In the genomic region with DNA sequence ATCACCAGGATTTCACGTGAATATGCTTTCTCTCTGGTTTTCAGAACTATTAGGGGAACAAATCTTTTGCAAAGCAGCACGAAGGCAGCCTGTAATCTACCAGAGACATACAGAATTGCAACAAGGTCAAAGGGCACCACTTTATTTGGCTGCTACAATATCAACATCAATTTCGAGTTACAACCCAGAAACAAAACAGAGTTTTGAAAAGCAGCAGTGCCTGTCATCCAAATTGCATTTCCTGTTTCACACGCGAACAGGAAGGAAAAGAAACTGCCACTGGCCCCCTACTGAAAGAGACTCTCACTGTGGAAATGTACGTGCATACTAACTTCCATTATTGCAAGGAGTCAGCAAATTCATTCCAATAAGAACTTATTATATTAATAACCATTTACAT, we compare ENCODE assay signal across 8 cellular contexts. TPM values are rescaled to one million over a fixed set of nuclear protein-coding genes. Genes with fewer than 3 reads are reported as not detected.
DNase-seq lines count a peak whose midpoint lies in the region; ATAC-seq and TF ChIP-seq lines count a peak whose summit lies in the region.

No MANE protein-coding gene starts in this region.

- H2AK5ac ChIP-seq in IMR-90 (ENCODE audit: low read depth, low read length) = no peak overlapping the region

- H4K5ac ChIP-seq in IMR-90 (ENCODE audit: low read depth, low read length) = no peak overlapping the region

- H3K56ac ChIP-seq in IMR-90 (ENCODE audit: extremely low read depth, insufficient read depth, low read length) = no peak overlapping the region

- no peak overlapping the region for H3K14ac ChIP-seq in IMR-90 (replicated peaks; ENCODE audit: low read depth, low read length)

- H3K36me3 ChIP-seq in IMR-90 (ENCODE audit: control insufficient read depth, insufficient read depth, low read length) = no peaks in the 10 kb centered on the region

- no peak for TF ChIP-seq CTCF in IMR-90 (conservative IDR thresholded peaks at IDR 0.05; ENCODE audit: low read depth, low read length)

- no peak overlapping the region for H2AK9ac ChIP-seq in IMR-90 (replicated peaks; ENCODE audit: low read depth, low read length, poor library complexity)

- no peak overlapping the region for H3K18ac ChIP-seq in IMR-90 (ENCODE audit: low read depth, low read length)

- no peak overlapping the region for H2BK15ac ChIP-seq in IMR-90 (ENCODE audit: low read depth, low read length)

- no peak for TF ChIP-seq RAD21 in IMR-90 (IDR thresholded peaks at IDR 0.05; ENCODE audit: low read length)

- BruUV-seq in IMR-90 (replicated peaks; lab: Mats Ljungman, UMichigan) = no TSS peak

- no peak overlapping the region for H3K9ac ChIP-seq in IMR-90 (ENCODE audit: low read depth, low read length)

- no peak overlapping the region for H2BK5ac ChIP-seq in IMR-90 (ENCODE audit: low read depth, low read length, poor library complexity, severe bottlenecking)

- H3K27me3 Mint-ChIP-seq in activated CD4-positive, alpha-beta memory T cell treated with anti-CD3 and anti-CD28 coated beads, Interleukin-2, amount 10 ng/mL, durations not matched to agents 7 days and 5 days = no peaks in the 10 kb centered on the region

- H3K9me3 ChIP-seq in IMR-90 (ENCODE audit: control insufficient read depth, insufficient read depth, low read length) = no peaks in the 10 kb centered on the region

- intact Hi-C loops in IMR-90 (cut with micrococcal nuclease) = no loop called here

- no peak overlapping the region for H3K27ac ChIP-seq in IMR-90 (ENCODE audit: insufficient read depth, low read length)

- TF ChIP-seq POLR2A in IMR-90 (IDR thresholded peaks at IDR 0.05; ENCODE audit: low read depth, low read length) = no peak

- ATAC-seq in IMR-90 (ENCODE audit: low read depth) (no peak), GM21723 (IDR thresholded peaks at IDR 0.05; ENCODE audit: unreplicated experiment) (no peak), HG03139 (IDR thresholded peaks at IDR 0.05; ENCODE audit: unreplicated experiment) (no peak), HG03469 (IDR thresholded peaks at IDR 0.05; ENCODE audit: unreplicated experiment) (no peak)

- H3K4me3 ChIP-seq in IMR-90 (ENCODE audit: insufficient read depth, low read depth, low read length) = no peak overlapping the region

- no peak overlapping the region for H2BK120ac ChIP-seq in IMR-90 (ENCODE audit: low read depth, low read length)

- no peaks in the 10 kb centered on the region for H4K20me1 ChIP-seq in IMR-90 (ENCODE audit: insufficient read depth, low read length)

- H3K23ac ChIP-seq in IMR-90 (ENCODE audit: low read depth, low read length) = no peak overlapping the region

- peak overlapping the region; percentile 65; the same call in 1 of the 2 replicates for H3K4me2 ChIP-seq in IMR-90 (ENCODE audit: low read depth, low read length)

- peaks cover 4% of the 10 kb centered on the region; the same call in 1 of the 2 replicates for H3K4me1 ChIP-seq in IMR-90 (ENCODE audit: control insufficient read depth, insufficient read depth, low read length)

- H3K4ac ChIP-seq in IMR-90 (ENCODE audit: low read depth, low read length) = no peak overlapping the region

- no peaks in the 10 kb centered on the region for H3K9me1 ChIP-seq in IMR-90 (ENCODE audit: insufficient read depth, low read length)

- no peaks in the 10 kb centered on the region for H3K9me3 Mint-ChIP-seq in activated CD4-positive, alpha-beta memory T cell treated with anti-CD3 and anti-CD28 coated beads, Interleukin-2, amount 10 ng/mL, durations not matched to agents 7 days and 5 days

- H3K79me1 ChIP-seq in IMR-90 (ENCODE audit: low read depth in 1 of 2, low read length in 2 of 2) = no peaks in the 10 kb centered on the region

- H2BK20ac ChIP-seq in IMR-90 (ENCODE audit: low read depth, low read length) = no peak overlapping the region

- H2AFZ ChIP-seq in IMR-90 (replicated peaks; ENCODE audit: low read length, poor library complexity) = no peak overlapping the region

- H3K4me3 Mint-ChIP-seq in activated CD4-positive, alpha-beta memory T cell treated with anti-CD3 and anti-CD28 coated beads, Interleukin-2, amount 10 ng/mL, durations not matched to agents 7 days and 5 days = no peak overlapping the region

- dilution Hi-C loops in IMR-90 (cut with HindIII; ENCODE audit: low sequenced_read_pairs, unreplicated experiment) = no loop called here

- POLR2A ChIA-PET in IMR-90 (lab: Charles Lee; ENCODE audit: unreplicated experiment) = no interaction called here
- POLR2A ChIA-PET in activated CD4-positive, alpha-beta memory T cell treated with anti-CD3 and anti-CD28 coated beads, Interleukin-2, amount 10 ng/mL, durations not matched to agents 7 days and 5 days (lab: Charles Lee) = no interaction called here

- 0% methylated on average over 1 of the region's 6 CpGs; no CpG with 5 or more reads in 1 of the 2 experiments for WGBS in IMR-90 (ENCODE audit: extremely low coverage in 2 of 2, insufficient read length in 1 of 2), 2 experiments

- no peak overlapping the region; a peak in 1 of 4 replicates for H4K8ac ChIP-seq in IMR-90 (ENCODE audit: low read depth in 2 of 2, low read length in 2 of 2)

- CTCF ChIA-PET in IMR-90 (lab: Yijun Ruan, JAX) = no interaction called here
- CTCF ChIA-PET in activated CD4-positive, alpha-beta memory T cell treated with anti-CD3 and anti-CD28 coated beads, Interleukin-2, amount 10 ng/mL, durations not matched to agents 7 days and 5 days (lab: Charles Lee) = no interaction called here

- H3K27ac Mint-ChIP-seq in activated CD4-positive, alpha-beta memory T cell treated with anti-CD3 and anti-CD28 coated beads, Interleukin-2, amount 10 ng/mL, durations not matched to agents 7 days and 5 days = peak overlapping the region; percentile 58

- no peaks in the 10 kb centered on the region for H3K36me3 Mint-ChIP-seq in activated CD4-positive, alpha-beta memory T cell treated with anti-CD3 and anti-CD28 coated beads, Interleukin-2, amount 10 ng/mL, durations not matched to agents 7 days and 5 days (ENCODE audit: low read depth)

- peaks cover 12% of the 10 kb centered on the region for H3K4me1 Mint-ChIP-seq in activated CD4-positive, alpha-beta memory T cell treated with anti-CD3 and anti-CD28 coated beads, Interleukin-2, amount 10 ng/mL, durations not matched to agents 7 days and 5 days

- no peaks in the 10 kb centered on the region for H3K27me3 ChIP-seq in IMR-90 (ENCODE audit: control insufficient read depth, insufficient read depth, low read length)

- peak; percentile 11 for DNase-seq in Daoy (ENCODE audit: low read depth)
- no peak for DNase-seq in IMR-90
- DNase-seq in activated CD4-positive, alpha-beta memory T cell treated with anti-CD3 and anti-CD28 coated beads, Interleukin-2, amount 10 ng/mL, durations not matched to agents 7 days and 5 days = peak; percentile 22
- peak; percentile 28 for DNase-seq in medulla oblongata (ENCODE audit: extremely low spot score)
- no peak for DNase-seq in SHP77 treated with DMSO at 0.1 percent for 48 hours (lab: John Stamatoyannopoulos, UW)

- in situ Hi-C loops in IMR-90 (cut with MboI; ENCODE audit: low sequenced_read_pairs) = no loop called here

- no peak overlapping the region for H4K91ac ChIP-seq in IMR-90 (ENCODE audit: insufficient read depth, low read depth, low read length)

TF ChIP-seq in IMR-90, 13 proteins besides CTCF, POLR2A, EP300 and RAD21:
- TF ChIP-seq, protein P1, sequence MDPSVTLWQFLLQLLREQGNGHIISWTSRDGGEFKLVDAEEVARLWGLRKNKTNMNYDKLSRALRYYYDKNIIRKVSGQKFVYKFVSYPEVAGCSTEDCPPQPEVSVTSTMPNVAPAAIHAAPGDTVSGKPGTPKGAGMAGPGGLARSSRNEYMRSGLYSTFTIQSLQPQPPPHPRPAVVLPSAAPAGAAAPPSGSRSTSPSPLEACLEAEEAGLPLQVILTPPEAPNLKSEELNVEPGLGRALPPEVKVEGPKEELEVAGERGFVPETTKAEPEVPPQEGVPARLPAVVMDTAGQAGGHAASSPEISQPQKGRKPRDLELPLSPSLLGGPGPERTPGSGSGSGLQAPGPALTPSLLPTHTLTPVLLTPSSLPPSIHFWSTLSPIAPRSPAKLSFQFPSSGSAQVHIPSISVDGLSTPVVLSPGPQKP (IDR thresholded peaks at IDR 0.05; ENCODE audit: borderline replicate concordance, low read depth, low read length) = no peak
- TF ChIP-seq SMC3 (IDR thresholded peaks at IDR 0.05; ENCODE audit: low read depth, low read length) = no peak
- no peak for TF ChIP-seq FOS (IDR thresholded peaks at IDR 0.05; ENCODE audit: low read depth, low read length)
- no peak for TF ChIP-seq MXI1 (IDR thresholded peaks at IDR 0.05; ENCODE audit: borderline replicate concordance, low read depth, low read length)
- TF ChIP-seq RFX5 (IDR thresholded peaks at IDR 0.05; ENCODE audit: low read depth, low read length) = no peak
- TF ChIP-seq BHLHE40 (IDR thresholded peaks at IDR 0.05; ENCODE audit: low read depth, low read length) = no peak
- no peak for TF ChIP-seq NFE2L2 (IDR thresholded peaks at IDR 0.05; ENCODE audit: low read depth, low read length)

RNA-seq across cellular contexts. Expression of gene C1QTNF7, which starts 17.1 kb away (rescaled TPM):
- not detected in 2 replicates for total RNA-seq in Daoy (2014; rRNA removed; shearing (Covaris generic))
- 0.18 and 0.28 TPM in 2 replicates for total RNA-seq in IMR-90 (2012; rRNA removed)
- 0.12 and 0.23 TPM in 2 replicates for polyA plus RNA-seq in IMR-90 (2012; rRNA removed)
- polyA plus RNA-seq in IMR-90 (2012; cell fraction: cytosol; rRNA removed) = 0.01 and 0.10 TPM in 2 replicates
- 0.10 TPM in 1 of 2 replicates, not detected in the other for polyA plus RNA-seq in IMR-90 (2012; cell fraction: nucleus; rRNA removed; ENCODE audit: low replicate concordance)
- total RNA-seq in activated CD4-positive, alpha-beta memory T cell treated with anti-CD3 and anti-CD28 coated beads, Interleukin-2, amount 10 ng/mL, durations not matched to agents 7 days and 5 days = not detected

RNA-seq across cellular contexts. Expression of gene CC2D2A, which starts 58.9 kb away (rescaled TPM):
- total RNA-seq in Daoy (2014; rRNA removed; shearing (Covaris generic)) = 10.4 and 11.7 TPM in 2 replicates
- total RNA-seq in IMR-90 (2012; rRNA removed) = 21.9 and 26.3 TPM in 2 replicates
- 16.7 and 20.8 TPM in 2 replicates for polyA plus RNA-seq in IMR-90 (2012; rRNA removed)
- polyA plus RNA-seq in IMR-90 (2012; cell fraction: cytosol; rRNA removed) = 4.7 and 14.8 TPM in 2 replicates
- 5.9 and 31.6 TPM in 2 replicates for polyA plus RNA-seq in IMR-90 (2012; cell fraction: nucleus; rRNA removed; ENCODE audit: low replicate concordance)
- not detected for total RNA-seq in activated CD4-positive, alpha-beta memory T cell treated with anti-CD3 and anti-CD28 coated beads, Interleukin-2, amount 10 ng/mL, durations not matched to agents 7 days and 5 days

Comparison
In these comparisons a context has a peak if more than half of its experiments do, and no peak if none do; other contexts are left out.
1. DNase-seq: peak in Daoy (single experiment), activated CD4-positive, alpha-beta memory T cell treated with anti-CD3 and anti-CD28 coated beads, Interleukin-2, amount 10 ng/mL, durations not matched to agents 7 days and 5 days (single experiment) and medulla oblongata (single experiment); none in IMR-90 (single experiment) and SHP77 treated with DMSO at 0.1 percent for 48 hours (single experiment).
2. RNA of gene CC2D2A, which starts 58.9 kb away (total RNA-seq): 21.9 to 26.3 TPM in IMR-90 and 10.4 to 11.7 TPM in Daoy; not detected in activated CD4-positive, alpha-beta memory T cell treated with anti-CD3 and anti-CD28 coated beads, Interleukin-2, amount 10 ng/mL, durations not matched to agents 7 days and 5 days; every median in the first group is over 10 times any median in the second.